1 cellular context compared by ENCODE assay signal in genomic region chr1:239058190-239058589, GRCh38.
TF ChIP-seq lines count a peak whose summit lies in the region.

No MANE protein-coding gene starts in this region.

TF ChIP-seq in WTC11, 78 proteins besides CTCF, POLR2A, EP300 and RAD21 (continued from another document):
- TF ChIP-seq PRDM15 (CRISPR knock-in tag; IDR thresholded peaks at IDR 0.05) (no peak), HMGXB4 (CRISPR knock-in tag; IDR thresholded peaks at IDR 0.05) (no peak), ERG (CRISPR knock-in tag; IDR thresholded peaks at IDR 0.05) (no peak), USF1 (CRISPR knock-in tag; IDR thresholded peaks at IDR 0.05) (no peak), MAX (CRISPR knock-in tag; IDR thresholded peaks at IDR 0.05) (no peak), FOXP4 (CRISPR knock-in tag; IDR thresholded peaks at IDR 0.05) (no peak), PREB (CRISPR knock-in tag; IDR thresholded peaks at IDR 0.05; ENCODE audit: borderline replicate concordance) (no peak), HMGA2 (CRISPR knock-in tag; IDR thresholded peaks at IDR 0.05) (no peak), E2F1 (CRISPR knock-in tag; IDR thresholded peaks at IDR 0.05) (no peak), GTF2I (CRISPR knock-in tag; conservative IDR thresholded peaks at IDR 0.05) (no peak)
